14 cellular contexts compared by ENCODE assay signal in the genomic region with DNA sequence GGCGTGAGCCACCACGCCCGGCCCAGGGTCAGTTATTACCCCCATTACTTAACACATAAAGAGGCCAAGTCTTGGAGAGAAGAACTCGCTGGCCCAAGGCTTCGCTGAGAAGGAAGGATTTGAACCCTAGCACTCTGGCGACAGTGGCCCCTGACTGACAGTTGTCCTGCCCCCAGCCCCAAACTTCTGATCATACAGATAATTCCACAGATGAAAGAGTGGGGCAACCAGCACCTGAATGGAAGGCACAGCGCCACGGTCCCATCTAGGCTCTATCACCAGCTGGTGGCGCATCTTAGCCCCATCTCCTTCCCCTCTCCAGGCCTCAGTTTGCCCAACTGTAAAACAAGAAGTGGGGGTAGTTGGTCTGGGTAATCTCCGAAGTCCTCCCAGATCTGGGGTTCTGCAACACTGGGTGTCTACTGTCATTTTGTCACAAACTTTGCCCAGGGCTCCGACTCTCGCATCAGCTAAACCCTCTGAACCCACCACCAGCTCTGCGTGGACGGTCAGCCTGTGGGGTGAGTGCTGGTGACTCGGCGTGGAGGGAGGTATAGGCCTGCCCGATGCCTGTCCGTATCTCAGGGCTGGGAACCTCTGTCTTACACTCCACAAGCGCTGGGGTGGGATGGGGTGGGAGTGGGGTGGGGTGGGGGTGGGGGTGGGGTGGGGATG.
A peak's percentile ranks its signal among the peaks of the same experiment; 100 is the strongest.
DNase-seq lines count a peak whose midpoint lies in the region; ATAC-seq and TF ChIP-seq lines count a peak whose summit lies in the region.
"Had no signal": no experiment of that assay in that cellular context is flagged by ENCODE, and none has a peak within 500 bp of the region (broad histone marks: within the 10 kb centered on the region; RNA-seq: fewer than 3 reads in every experiment).

No MANE protein-coding gene starts in this region.

- H3K4me1 ChIP-seq in muscle layer of duodenum (ENCODE audit: control insufficient read depth in 1 of 2, insufficient read depth in 2 of 2, low read length in 2 of 2) (peaks cover 7 to 32% of the 10 kb centered on the region in 2 donors), suprapubic skin (peaks cover 61% of the 10 kb centered on the region)

- no peak for ATAC-seq in SK-N-SH treated with all-trans-retinoic acid at 6 μM for 48 hours
- ATAC-seq: GM23338 had no signal

- H3K9me3 ChIP-seq in muscle layer of duodenum (ENCODE audit: control insufficient read depth in 1 of 2, low read length in 2 of 2) (no peaks in the 10 kb centered on the region), suprapubic skin (no peaks in the 10 kb centered on the region)

- H3K9me3 Mint-ChIP-seq in T-helper 2 cell treated with Interferon-gamma antibody and Interleukin-4, amounts not matched to agents 5 μg/mL and 100 μg/mL, for 36 hours: peaks cover 14% of the 10 kb centered on the region

- no peak for TF ChIP-seq EP300 in suprapubic skin (IDR thresholded peaks at IDR 0.05)

- H3K36me3 Mint-ChIP-seq in T-helper 2 cell treated with Interferon-gamma antibody and Interleukin-4, amounts not matched to agents 5 μg/mL and 100 μg/mL, for 36 hours (ENCODE audit: low read depth): peaks cover 10% of the 10 kb centered on the region

- no peak for DNase-seq in T-helper 2 cell treated with Interferon-gamma antibody and Interleukin-4, amounts not matched to agents 5 μg/mL and 100 μg/mL, for 36 hours (ENCODE audit: low spot score)
- DNase-seq in T-helper 2 cell: no peak
- DNase-seq in coronary artery (ENCODE audit: low spot score): no peak
- no peak for DNase-seq in suprapubic skin (ENCODE audit: low spot score in 2 of 2)
- no peak for DNase-seq in NCI-H2029 (lab: John Stamatoyannopoulos, UW)
- no peak for DNase-seq in HPDE6-E6E7 (ENCODE audit: extremely low spot score)
- DNase-seq: activated CD4-positive, CD25-positive, alpha-beta regulatory T cell; DMS153; NCI-H1436; substantia nigra had no signal

- H3K4me1 Mint-ChIP-seq in T-helper 2 cell treated with Interferon-gamma antibody and Interleukin-4, amounts not matched to agents 5 μg/mL and 100 μg/mL, for 36 hours (ENCODE audit: low read depth): peaks cover 11% of the 10 kb centered on the region

- WGBS in suprapubic skin: 93% methylated on average over 15 of the region's 19 CpGs

- no peak for TF ChIP-seq CTCF in coronary artery (IDR thresholded peaks at IDR 0.05)
- no peak for TF ChIP-seq CTCF in suprapubic skin (IDR thresholded peaks at IDR 0.05)

- H3K27ac Mint-ChIP-seq in T-helper 2 cell treated with Interferon-gamma antibody and Interleukin-4, amounts not matched to agents 5 μg/mL and 100 μg/mL, for 36 hours: peak overlapping the region; percentile 97
- H3K27ac Mint-ChIP-seq: GM23338 had no signal

- H3K36me3 ChIP-seq in muscle layer of duodenum (ENCODE audit: control insufficient read depth in 1 of 2, insufficient read depth in 2 of 2, low read length in 2 of 2): no peaks in the 10 kb centered on the region
- H3K36me3 ChIP-seq in suprapubic skin: no peaks in the 10 kb centered on the region

- H3K27me3 ChIP-seq in muscle layer of duodenum (ENCODE audit: low read depth, low read length) (no peaks in the 10 kb centered on the region), suprapubic skin (no peaks in the 10 kb centered on the region)

- peaks cover 5% of the 10 kb centered on the region for H3K27me3 Mint-ChIP-seq in T-helper 2 cell treated with Interferon-gamma antibody and Interleukin-4, amounts not matched to agents 5 μg/mL and 100 μg/mL, for 36 hours (ENCODE audit: low read depth)

- H3K4me3 ChIP-seq in coronary artery (no peak overlapping the region), muscle layer of duodenum (ENCODE audit: low read depth in 1 of 2, low read length in 2 of 2) (no peak overlapping the region), suprapubic skin (no peak overlapping the region)
- H3K4me3 ChIP-seq: SK-N-MC had no signal

- peak overlapping the region; percentile 94 to 97 for H3K27ac ChIP-seq in coronary artery
- H3K27ac ChIP-seq in muscle layer of duodenum (ENCODE audit: low read length): peak overlapping the region; percentile 23
- peak overlapping the region; percentile 99 for H3K27ac ChIP-seq in suprapubic skin

- H3K4me3 Mint-ChIP-seq in T-helper 2 cell treated with Interferon-gamma antibody and Interleukin-4, amounts not matched to agents 5 μg/mL and 100 μg/mL, for 36 hours: no peak overlapping the region

- TF ChIP-seq POLR2A in suprapubic skin (IDR thresholded peaks at IDR 0.05): no peak

TF ChIP-seq in SK-N-SH treated with all-trans-retinoic acid at 6 μM for 48 hours, 23 proteins besides CTCF, POLR2A, EP300 and RAD21:
- TF ChIP-seq, protein P1, sequence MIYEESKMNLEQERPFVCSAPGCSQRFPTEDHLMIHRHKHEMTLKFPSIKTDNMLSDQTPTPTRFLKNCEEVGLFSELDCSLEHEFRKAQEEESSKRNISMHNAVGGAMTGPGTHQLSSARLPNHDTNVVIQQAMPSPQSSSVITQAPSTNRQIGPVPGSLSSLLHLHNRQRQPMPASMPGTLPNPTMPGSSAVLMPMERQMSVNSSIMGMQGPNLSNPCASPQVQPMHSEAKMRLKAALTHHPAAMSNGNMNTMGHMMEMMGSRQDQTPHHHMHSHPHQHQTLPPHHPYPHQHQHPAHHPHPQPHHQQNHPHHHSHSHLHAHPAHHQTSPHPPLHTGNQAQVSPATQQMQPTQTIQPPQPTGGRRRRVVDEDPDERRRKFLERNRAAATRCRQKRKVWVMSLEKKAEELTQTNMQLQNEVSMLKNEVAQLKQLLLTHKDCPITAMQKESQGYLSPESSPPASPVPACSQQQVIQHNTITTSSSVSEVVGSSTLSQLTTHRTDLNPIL (CRISPR knock-in tag; IDR thresholded peaks at IDR 0.05; ENCODE audit: low read depth): no peak
- TF ChIP-seq ZFP30 (CRISPR knock-in tag; IDR thresholded peaks at IDR 0.05) (no peak), TCF4 (CRISPR knock-in tag; IDR thresholded peaks at IDR 0.05; ENCODE audit: borderline replicate concordance) (no peak), RARB (CRISPR knock-in tag; IDR thresholded peaks at IDR 0.05) (no peak), OSR1 (CRISPR knock-in tag; IDR thresholded peaks at IDR 0.05) (no peak), ISL1 (CRISPR knock-in tag; IDR thresholded peaks at IDR 0.05) (no peak), ZNF8 (CRISPR knock-in tag; IDR thresholded peaks at IDR 0.05) (no peak), CSDC2 (CRISPR knock-in tag; IDR thresholded peaks at IDR 0.05) (no peak), ZFP3 (CRISPR knock-in tag; IDR thresholded peaks at IDR 0.05) (no peak), TOX (CRISPR knock-in tag; IDR thresholded peaks at IDR 0.05; ENCODE audit: borderline replicate concordance) (no peak)
- TF ChIP-seq, protein P2, sequence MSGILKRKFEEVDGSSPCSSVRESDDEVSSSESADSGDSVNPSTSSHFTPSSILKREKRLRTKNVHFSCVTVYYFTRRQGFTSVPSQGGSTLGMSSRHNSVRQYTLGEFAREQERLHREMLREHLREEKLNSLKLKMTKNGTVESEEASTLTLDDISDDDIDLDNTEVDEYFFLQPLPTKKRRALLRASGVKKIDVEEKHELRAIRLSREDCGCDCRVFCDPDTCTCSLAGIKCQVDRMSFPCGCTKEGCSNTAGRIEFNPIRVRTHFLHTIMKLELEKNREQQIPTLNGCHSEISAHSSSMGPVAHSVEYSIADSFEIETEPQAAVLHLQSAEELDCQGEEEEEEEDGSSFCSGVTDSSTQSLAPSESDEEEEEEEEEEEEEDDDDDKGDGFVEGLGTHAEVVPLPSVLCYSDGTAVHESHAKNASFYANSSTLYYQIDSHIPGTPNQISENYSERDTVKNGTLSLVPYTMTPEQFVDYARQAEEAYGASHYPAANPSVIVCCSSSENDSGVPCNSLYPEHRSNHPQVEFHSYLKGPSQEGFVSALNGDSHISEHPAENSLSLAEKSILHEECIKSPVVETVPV (CRISPR knock-in tag; IDR thresholded peaks at IDR 0.05): no peak

Comparison
In these comparisons a context has a peak if more than half of its experiments do, and no peak if none do; other contexts are left out.
1. H3K27ac ChIP-seq: peak in every context shown above with its lines; median percentile 99 in suprapubic skin; 96 in coronary artery; 23 in muscle layer of duodenum.